8 cellular contexts compared by ENCODE assay signal in genomic region chr1:206634365-206635079, GRCh38. TPM values are rescaled to one million over a fixed set of nuclear protein-coding genes. Genes with fewer than 3 reads are reported as not detected.
DNase-seq lines count a peak whose midpoint lies in the region; ATAC-seq and TF ChIP-seq lines count a peak whose summit lies in the region.

No MANE protein-coding gene starts in this region.

- BruUV-seq in IMR-90 (replicated peaks; lab: Mats Ljungman, UMichigan) = no TSS peak
- BruUV-seq in OCI-LY7 (replicated peaks; lab: Mats Ljungman, UMichigan) = TSS peak; percentile 97

- peak overlapping the region; percentile 70; the same call in 1 of the 2 replicates for H2BK120ac ChIP-seq in IMR-90 (ENCODE audit: low read depth, low read length)

- peak overlapping the region; percentile 91 for H3K23ac ChIP-seq in IMR-90 (ENCODE audit: low read depth, low read length)

- H4K20me1 ChIP-seq in IMR-90 (ENCODE audit: insufficient read depth, low read length) = no peaks in the 10 kb centered on the region
- H4K20me1 ChIP-seq in OCI-LY7 (ENCODE audit: insufficient read depth, low read length) = no peaks in the 10 kb centered on the region; the same call in 1 of the 2 replicates

- 0 out of 2 replicates have a peak, but pooled peaks cover 3% of the 10 kb centered on the region for H3K9me1 ChIP-seq in IMR-90 (ENCODE audit: insufficient read depth, low read length)

- H3K36me3 ChIP-seq in IMR-90 (ENCODE audit: control insufficient read depth, insufficient read depth, low read length) = no peaks in the 10 kb centered on the region
- H3K36me3 ChIP-seq in OCI-LY7 (ENCODE audit: insufficient read depth, low read length) = no peaks in the 10 kb centered on the region
- no peaks in the 10 kb centered on the region for H3K36me3 ChIP-seq in mucosa of rectum (ENCODE audit: control insufficient read depth in 2 of 2, insufficient read depth in 2 of 2, low read length in 2 of 2)

- TF ChIP-seq RAD21 in IMR-90 (IDR thresholded peaks at IDR 0.05; ENCODE audit: low read length) = peak; percentile 74

- 0 out of 2 replicates have a peak overlapping the region, but pooled peaks have one; percentile 76 for H3K14ac ChIP-seq in IMR-90 (replicated peaks; ENCODE audit: low read depth, low read length)

- no peak overlapping the region for H3K4me3 ChIP-seq in IMR-90 (ENCODE audit: insufficient read depth, low read depth, low read length)
- peak overlapping the region; percentile 83 for H3K4me3 ChIP-seq in OCI-LY7 (ENCODE audit: low read depth, low read length, poor library complexity, severe bottlenecking)
- peak overlapping the region; percentile 74 to 92 for H3K4me3 ChIP-seq in mucosa of rectum (ENCODE audit: low read length in 2 of 2)

- H3K4me1 Mint-ChIP-seq in activated T-cell treated with anti-CD3 and anti-CD28 coated beads, Interleukin-2, amount 50 U/mL, for 4 hours (ENCODE audit: low read depth) = peaks cover 18% of the 10 kb centered on the region

- peak overlapping the region; percentile 77 for H2BK5ac ChIP-seq in IMR-90 (ENCODE audit: low read depth, low read length, poor library complexity, severe bottlenecking)

- intact Hi-C loops in IMR-90 (cut with micrococcal nuclease) (loop anchor here (1.0 to 10.0 kb wide), 6 partner anchors 30 to 350 kb away; no protein-coding TSS in a partner anchor), OCI-LY7 (cut with micrococcal nuclease; ENCODE audit: unreplicated experiment) (loop anchor here (1.0 to 2.0 kb wide), 2 partner anchors 30 to 92 kb away; no protein-coding TSS in a partner anchor)

- in situ Hi-C loops in IMR-90 (cut with MboI; ENCODE audit: low sequenced_read_pairs) = no loop called here

- peaks cover 8% of the 10 kb centered on the region for H3K4me1 ChIP-seq in IMR-90 (ENCODE audit: control insufficient read depth, insufficient read depth, low read length)
- peaks cover 38% of the 10 kb centered on the region for H3K4me1 ChIP-seq in OCI-LY7 (ENCODE audit: insufficient read depth, low read length, poor library complexity, severe bottlenecking)
- peaks cover 10 to 11% of the 10 kb centered on the region in 2 donors for H3K4me1 ChIP-seq in mucosa of rectum (ENCODE audit: control insufficient read depth in 2 of 2, insufficient read depth in 2 of 2, low read length in 2 of 2)

- H2AFZ ChIP-seq in IMR-90 (replicated peaks; ENCODE audit: low read length, poor library complexity) (peak overlapping the region; percentile 95), OCI-LY7 (ENCODE audit: low read length) (peak overlapping the region; percentile 78)

- H4K8ac ChIP-seq in IMR-90 (ENCODE audit: low read depth in 2 of 2, low read length in 2 of 2) = peak overlapping the region; percentile 73 to 91

- peak overlapping the region; percentile 80 for H3K4me3 Mint-ChIP-seq in activated T-cell treated with anti-CD3 and anti-CD28 coated beads, Interleukin-2, amount 50 U/mL, for 4 hours

- dilution Hi-C loops in IMR-90 (cut with HindIII; ENCODE audit: low sequenced_read_pairs, unreplicated experiment) = no loop called here

- H2BK15ac ChIP-seq in IMR-90 (ENCODE audit: low read depth, low read length) = peak overlapping the region; percentile 77; the same call in 1 of the 3 replicates

- ATAC-seq in IMR-90 (ENCODE audit: low read depth) = peak; percentile 40
- ATAC-seq in activated T-cell treated with anti-CD3 and anti-CD28 coated beads, Interleukin-2, amount 50 U/mL, for 4 hours = no peak
- no peak for ATAC-seq in GM21515 (IDR thresholded peaks at IDR 0.05; ENCODE audit: unreplicated experiment)

- TF ChIP-seq CTCF in IMR-90 (conservative IDR thresholded peaks at IDR 0.05; ENCODE audit: low read depth, low read length) = peak; percentile 86
- peak; percentile 98 for TF ChIP-seq CTCF in OCI-LY7 (conservative IDR thresholded peaks at IDR 0.05; ENCODE audit: low read length)

- 43% methylated on average over 9 of the region's 26 CpGs; no CpG with 5 or more reads in 1 of the 2 experiments for WGBS in IMR-90 (ENCODE audit: extremely low coverage in 2 of 2, insufficient read length in 1 of 2), 2 experiments

- H3K27me3 ChIP-seq in IMR-90 (ENCODE audit: control insufficient read depth, insufficient read depth, low read length) (no peaks in the 10 kb centered on the region; the same call in 1 of the 2 replicates), mucosa of rectum (ENCODE audit: control insufficient read depth in 2 of 2, insufficient read depth in 2 of 2, low read length in 2 of 2) (peaks cover 0 to 3% of the 10 kb centered on the region in 2 donors)

- no peaks in the 10 kb centered on the region for H3K9me3 Mint-ChIP-seq in activated T-cell treated with anti-CD3 and anti-CD28 coated beads, Interleukin-2, amount 50 U/mL, for 4 hours

- DNase-seq in CMK (ENCODE audit: low read depth) = peak; percentile 64
- peak; percentile 88 for DNase-seq in IMR-90
- DNase-seq in OCI-LY7 (ENCODE audit: low spot score) = peak; percentile 87
- DNase-seq in activated T-cell treated with anti-CD3 and anti-CD28 coated beads, Interleukin-2, amount 50 U/mL, for 4 hours = peak; percentile 71
- DNase-seq in erythroblast (lab: John Stamatoyannopoulos, UW) = peak; percentile 81 to 91
- peak; percentile 68 to 76 for DNase-seq in stimulated activated CD8-positive, alpha-beta memory T cell treated with anti-CD3 and anti-CD28 coated beads, Interleukin-2, amount 100 ng/mL, for 48 hours (ENCODE audit: low read depth in 2 of 2)

- peak overlapping the region; percentile 27; the same call in 1 of the 2 replicates for H4K5ac ChIP-seq in IMR-90 (ENCODE audit: low read depth, low read length)

- peaks cover 0 to 23% of the 10 kb centered on the region in 2 experiments; a peak in 3 of 4 replicates for H3K79me1 ChIP-seq in IMR-90 (ENCODE audit: low read depth in 1 of 2, low read length in 2 of 2)

- peak overlapping the region; percentile 27; the same call in 1 of the 2 replicates for H2AK5ac ChIP-seq in IMR-90 (ENCODE audit: low read depth, low read length)

- H3K4me2 ChIP-seq in IMR-90 (ENCODE audit: low read depth, low read length) = peak overlapping the region; percentile 85
- H3K4me2 ChIP-seq in OCI-LY7 (ENCODE audit: low read length) = peak overlapping the region; percentile 93

- H3K36me3 Mint-ChIP-seq in activated T-cell treated with anti-CD3 and anti-CD28 coated beads, Interleukin-2, amount 50 U/mL, for 4 hours (ENCODE audit: insufficient read depth) = no peaks in the 10 kb centered on the region

- CTCF ChIA-PET in IMR-90 (lab: Yijun Ruan, JAX) (interaction anchor here (0.9 to 4.1 kb wide), 5 partner anchors 23 to 278 kb away, joined by 3 to 37 read pairs (median 6); no protein-coding TSS in a partner anchor), OCI-LY7 (lab: Charles Lee; ENCODE audit: unreplicated experiment) (interaction anchor here (0.6 to 4.6 kb wide), 10 partner anchors 22 to 277 kb away, joined by 3 to 72 read pairs (median 5); partner anchors contain the start of gene EIF2D)

- H3K27me3 Mint-ChIP-seq in activated T-cell treated with anti-CD3 and anti-CD28 coated beads, Interleukin-2, amount 50 U/mL, for 4 hours (ENCODE audit: low read depth) = peaks cover 9% of the 10 kb centered on the region

- H3K9me3 ChIP-seq in IMR-90 (ENCODE audit: control insufficient read depth, insufficient read depth, low read length) (no peaks in the 10 kb centered on the region), OCI-LY7 (ENCODE audit: low read length) (no peaks in the 10 kb centered on the region), mucosa of rectum (ENCODE audit: control insufficient read depth in 2 of 2, low read length in 2 of 2) (no peaks in the 10 kb centered on the region)

- H3K27ac ChIP-seq in IMR-90 (ENCODE audit: insufficient read depth, low read length) = no peak overlapping the region
- H3K27ac ChIP-seq in OCI-LY7 (ENCODE audit: low read depth, low read length, poor library complexity, severe bottlenecking) = peak overlapping the region; percentile 26
- peak overlapping the region; percentile 46 to 56 for H3K27ac ChIP-seq in mucosa of rectum (ENCODE audit: low read depth in 2 of 2, low read length in 2 of 2)

- peak overlapping the region; percentile 86 for H2AK9ac ChIP-seq in IMR-90 (replicated peaks; ENCODE audit: low read depth, low read length, poor library complexity)

- POLR2A ChIA-PET in IMR-90 (lab: Charles Lee; ENCODE audit: unreplicated experiment) = interaction anchor here (1.5 kb wide), 1 partner anchor 30 kb away, joined by 4 read pairs; no protein-coding TSS in a partner anchor
- POLR2A ChIA-PET in OCI-LY7 (lab: Charles Lee) = interaction anchor here (0.6 to 2.7 kb wide), 13 partner anchors 13 to 1742 kb away, joined by 3 to 31 read pairs (median 5); partner anchors contain the start of gene EIF2D

- H3K4ac ChIP-seq in IMR-90 (ENCODE audit: low read depth, low read length) = peak overlapping the region; percentile 89

- peak overlapping the region; percentile 49 for H3K56ac ChIP-seq in IMR-90 (ENCODE audit: extremely low read depth, insufficient read depth, low read length)

- no peak overlapping the region for H3K18ac ChIP-seq in IMR-90 (ENCODE audit: low read depth, low read length)

- no peak overlapping the region for H2BK20ac ChIP-seq in IMR-90 (ENCODE audit: low read depth, low read length)

- H4K91ac ChIP-seq in IMR-90 (ENCODE audit: insufficient read depth, low read depth, low read length) = peak overlapping the region; percentile 75

- 0 out of 2 replicates have a peak overlapping the region, but pooled peaks have one; percentile 56 for H3K9ac ChIP-seq in IMR-90 (ENCODE audit: low read depth, low read length)
- peak overlapping the region; percentile 77 for H3K9ac ChIP-seq in mucosa of rectum (ENCODE audit: low read depth in 1 of 2, low read length in 2 of 2)

- TF ChIP-seq POLR2A in IMR-90 (IDR thresholded peaks at IDR 0.05; ENCODE audit: low read depth, low read length) = no peak
- no peak for TF ChIP-seq POLR2A in erythroblast (IDR thresholded peaks at IDR 0.05; ENCODE audit: low read length)

- peaks cover 14% of the 10 kb centered on the region; the same call in 1 of the 2 replicates for H3K79me2 ChIP-seq in OCI-LY7 (ENCODE audit: insufficient read depth, low read depth, low read length)

- no peaks in the 10 kb centered on the region for H3K9me2 ChIP-seq in OCI-LY7 (ENCODE audit: insufficient read depth, low read length)

RNA-seq across cellular contexts. Expression of gene DYRK3, which starts 0.8 kb away (rescaled TPM):
- total RNA-seq in IMR-90 (2012; rRNA removed) = 21.1 and 22.0 TPM in 2 replicates
- polyA plus RNA-seq in IMR-90 (2012; rRNA removed) = 4.6 and 5.5 TPM in 2 replicates
- 2.2 and 3.2 TPM in 2 replicates for polyA plus RNA-seq in IMR-90 (2012; cell fraction: cytosol; rRNA removed)
- 2.4 and 9.7 TPM in 2 replicates for polyA plus RNA-seq in IMR-90 (2012; cell fraction: nucleus; rRNA removed; ENCODE audit: low replicate concordance)
- total RNA-seq in OCI-LY7 (2014; rRNA removed; shearing (Covaris generic)) = 9.7 and 9.8 TPM in 2 replicates
- 9.4 and 10.9 TPM in 2 replicates for total RNA-seq in OCI-LY7 (2022)
- total RNA-seq in activated T-cell treated with anti-CD3 and anti-CD28 coated beads, Interleukin-2, amount 50 U/mL, for 4 hours = 1 to 10 TPM; 5.3 to 7.7 (median 7.7) TPM

RNA-seq across cellular contexts. Expression of gene EIF2D, which starts 22.3 kb away (rescaled TPM):
- total RNA-seq in IMR-90 (2012; rRNA removed) (51.7 and 69.4 TPM in 2 replicates), OCI-LY7 (2022) (68.6 and 72.3 TPM in 2 replicates)
- 58.7 and 64.3 TPM in 2 replicates for polyA plus RNA-seq in IMR-90 (2012; rRNA removed)
- polyA plus RNA-seq in IMR-90 (2012; cell fraction: cytosol; rRNA removed) = 39.4 and 47.6 TPM in 2 replicates
- 35.3 and 72.9 TPM in 2 replicates for polyA plus RNA-seq in IMR-90 (2012; cell fraction: nucleus; rRNA removed; ENCODE audit: low replicate concordance)
- total RNA-seq in OCI-LY7 (2014; rRNA removed; shearing (Covaris generic)) = 85.4 and 89.3 TPM in 2 replicates
- 10 to 100 TPM; 40.8 to 49.0 (median 41.4) TPM for total RNA-seq in activated T-cell treated with anti-CD3 and anti-CD28 coated beads, Interleukin-2, amount 50 U/mL, for 4 hours

RNA-seq across cellular contexts. Expression of gene MAPKAPK2, which starts 50.2 kb away (rescaled TPM):
- total RNA-seq in IMR-90 (2012; rRNA removed) (50.8 and 56.5 TPM in 2 replicates), OCI-LY7 (2022) (39.9 and 46.5 TPM in 2 replicates)
- polyA plus RNA-seq in IMR-90 (2012; rRNA removed) = 60.7 and 66.4 TPM in 2 replicates
- 42.3 and 56.1 TPM in 2 replicates for polyA plus RNA-seq in IMR-90 (2012; cell fraction: cytosol; rRNA removed)
- 86.1 and 91.5 TPM in 2 replicates for polyA plus RNA-seq in IMR-90 (2012; cell fraction: nucleus; rRNA removed; ENCODE audit: low replicate concordance)
- total RNA-seq in OCI-LY7 (2014; rRNA removed; shearing (Covaris generic)) = 14.5 and 16.3 TPM in 2 replicates
- total RNA-seq in activated T-cell treated with anti-CD3 and anti-CD28 coated beads, Interleukin-2, amount 50 U/mL, for 4 hours = 100 to 1,000 TPM in 2 of 3 donors, 10 to 100 TPM in 1; 98.2 to 136 (median 135) TPM
